Comparison of ENCODE assay signal across 13 cellular contexts in genomic region chr20:45010399-45010828, GRCh38. TPM values are rescaled to one million over a fixed set of nuclear protein-coding genes. Genes with fewer than 3 reads are reported as not detected.
DNase-seq lines count a peak whose midpoint lies in the region; ATAC-seq and TF ChIP-seq lines count a peak whose summit lies in the region.
"Had no signal": no experiment of that assay in that cellular context is flagged by ENCODE, and none has a peak within 500 bp of the region (broad histone marks: within the 10 kb centered on the region; RNA-seq: fewer than 3 reads in every experiment).

No MANE protein-coding gene starts in this region.

- no peak for DNase-seq in activated CD8-positive, alpha-beta T cell treated with anti-CD3 and anti-CD28 coated beads for 36 hours
- no peak for DNase-seq in activated CD8-positive, alpha-beta T cell treated with anti-CD3 and anti-CD28 coated beads, Interleukin-2, amount 10 ng/mL, durations not matched to agents 7 days and 5 days
- peak; percentile 40 for DNase-seq in RKO (ENCODE audit: low spot score)
- DNase-seq in epithelial cell of esophagus (ENCODE audit: low read depth): peak; percentile 33
- peak; percentile 44 for DNase-seq in retinal pigment epithelial cell (ENCODE audit: low read depth)
- DNase-seq in NCI-H2171 (lab: John Stamatoyannopoulos, UW): no peak
- DNase-seq in stimulated activated naive CD8-positive, alpha-beta T cell treated with anti-CD3 and anti-CD28 coated beads, Interleukin-15, amount 100 ng/mL, for 72 hours: no peak
- DNase-seq in activated CD4-positive, alpha-beta T cell treated with anti-CD3 and anti-CD28 coated beads, Interleukin-2, amount 10 ng/mL, durations not matched to agents 7 days and 5 days: no peak
- DNase-seq: DMS79 had no signal

- POLR2A ChIA-PET in activated CD8-positive, alpha-beta T cell treated with anti-CD3 and anti-CD28 coated beads for 36 hours (lab: Charles Lee): interaction anchor here (1.2 kb wide), 1 partner anchor 51 kb away, joined by 4 read pairs; no protein-coding TSS in a partner anchor
- POLR2A ChIA-PET in activated CD8-positive, alpha-beta T cell treated with anti-CD3 and anti-CD28 coated beads, Interleukin-2, amount 10 ng/mL, durations not matched to agents 7 days and 5 days (lab: Charles Lee): no interaction called here
- POLR2A ChIA-PET in activated CD4-positive, alpha-beta T cell treated with anti-CD3 and anti-CD28 coated beads, Interleukin-2, amount 10 ng/mL, durations not matched to agents 7 days and 5 days (lab: Charles Lee): no interaction called here

- H3K4me3 Mint-ChIP-seq in activated CD8-positive, alpha-beta T cell treated with anti-CD3 and anti-CD28 coated beads for 36 hours: no peak overlapping the region
- no peak overlapping the region for H3K4me3 Mint-ChIP-seq in activated CD8-positive, alpha-beta T cell treated with anti-CD3 and anti-CD28 coated beads, Interleukin-2, amount 10 ng/mL, durations not matched to agents 7 days and 5 days
- no peak overlapping the region for H3K4me3 Mint-ChIP-seq in stimulated activated naive CD8-positive, alpha-beta T cell treated with anti-CD3 and anti-CD28 coated beads, Interleukin-15, amount 100 ng/mL, for 72 hours
- no peak overlapping the region for H3K4me3 Mint-ChIP-seq in activated CD4-positive, alpha-beta T cell treated with anti-CD3 and anti-CD28 coated beads, Interleukin-2, amount 10 ng/mL, durations not matched to agents 7 days and 5 days
- H3K4me3 Mint-ChIP-seq: activated CD4-positive, alpha-beta memory T cell treated with anti-CD3 and anti-CD28 coated beads, Interleukin-2, amount 10 ng/mL, durations not matched to agents 7 days and 5 days had no signal

- peaks cover 52% of the 10 kb centered on the region for H3K4me1 Mint-ChIP-seq in activated CD8-positive, alpha-beta T cell treated with anti-CD3 and anti-CD28 coated beads for 36 hours (ENCODE audit: low read depth)
- peaks cover 16% of the 10 kb centered on the region for H3K4me1 Mint-ChIP-seq in activated CD8-positive, alpha-beta T cell treated with anti-CD3 and anti-CD28 coated beads, Interleukin-2, amount 10 ng/mL, durations not matched to agents 7 days and 5 days (ENCODE audit: low read depth)
- peaks cover 66% of the 10 kb centered on the region for H3K4me1 Mint-ChIP-seq in stimulated activated naive CD8-positive, alpha-beta T cell treated with anti-CD3 and anti-CD28 coated beads, Interleukin-15, amount 100 ng/mL, for 72 hours
- H3K4me1 Mint-ChIP-seq in activated CD4-positive, alpha-beta T cell treated with anti-CD3 and anti-CD28 coated beads, Interleukin-2, amount 10 ng/mL, durations not matched to agents 7 days and 5 days: peaks cover 34% of the 10 kb centered on the region

- peak; percentile 17 for ATAC-seq in activated CD8-positive, alpha-beta T cell treated with anti-CD3 and anti-CD28 coated beads for 36 hours
- no peak for ATAC-seq in activated CD8-positive, alpha-beta T cell treated with anti-CD3 and anti-CD28 coated beads, Interleukin-2, amount 10 ng/mL, durations not matched to agents 7 days and 5 days
- no peak for ATAC-seq in stimulated activated naive CD8-positive, alpha-beta T cell treated with anti-CD3 and anti-CD28 coated beads, Interleukin-15, amount 100 ng/mL, for 72 hours

- H3K27me3 Mint-ChIP-seq in activated CD8-positive, alpha-beta T cell treated with anti-CD3 and anti-CD28 coated beads for 36 hours: no peaks in the 10 kb centered on the region
- no peaks in the 10 kb centered on the region for H3K27me3 Mint-ChIP-seq in activated CD8-positive, alpha-beta T cell treated with anti-CD3 and anti-CD28 coated beads, Interleukin-2, amount 10 ng/mL, durations not matched to agents 7 days and 5 days (ENCODE audit: low read depth)
- H3K27me3 Mint-ChIP-seq in stimulated activated naive CD8-positive, alpha-beta T cell treated with anti-CD3 and anti-CD28 coated beads, Interleukin-15, amount 100 ng/mL, for 72 hours: no peaks in the 10 kb centered on the region
- no peaks in the 10 kb centered on the region for H3K27me3 Mint-ChIP-seq in activated CD4-positive, alpha-beta T cell treated with anti-CD3 and anti-CD28 coated beads, Interleukin-2, amount 10 ng/mL, durations not matched to agents 7 days and 5 days
- H3K27me3 Mint-ChIP-seq: activated CD4-positive, alpha-beta memory T cell treated with anti-CD3 and anti-CD28 coated beads, Interleukin-2, amount 10 ng/mL, durations not matched to agents 7 days and 5 days had no signal

- no peak overlapping the region for H3K27ac Mint-ChIP-seq in activated CD8-positive, alpha-beta T cell treated with anti-CD3 and anti-CD28 coated beads for 36 hours
- H3K27ac Mint-ChIP-seq in activated CD8-positive, alpha-beta T cell treated with anti-CD3 and anti-CD28 coated beads, Interleukin-2, amount 10 ng/mL, durations not matched to agents 7 days and 5 days: no peak overlapping the region
- no peak overlapping the region for H3K27ac Mint-ChIP-seq in stimulated activated naive CD8-positive, alpha-beta T cell treated with anti-CD3 and anti-CD28 coated beads, Interleukin-15, amount 100 ng/mL, for 72 hours
- no peak overlapping the region for H3K27ac Mint-ChIP-seq in activated CD4-positive, alpha-beta T cell treated with anti-CD3 and anti-CD28 coated beads, Interleukin-2, amount 10 ng/mL, durations not matched to agents 7 days and 5 days
- H3K27ac Mint-ChIP-seq: activated CD4-positive, alpha-beta memory T cell treated with anti-CD3 and anti-CD28 coated beads, Interleukin-2, amount 10 ng/mL, durations not matched to agents 7 days and 5 days had no signal

- CTCF ChIA-PET in activated CD8-positive, alpha-beta T cell treated with anti-CD3 and anti-CD28 coated beads for 36 hours (lab: Charles Lee): interaction anchor here (0.8 to 5.5 kb wide), 23 partner anchors 10 to 105 kb away, joined by 3 to 53 read pairs (median 6); no protein-coding TSS in a partner anchor
- CTCF ChIA-PET in activated CD8-positive, alpha-beta T cell treated with anti-CD3 and anti-CD28 coated beads, Interleukin-2, amount 10 ng/mL, durations not matched to agents 7 days and 5 days (lab: Charles Lee): interaction anchor here (0.7 to 4.8 kb wide), 26 partner anchors 8 to 282 kb away, joined by 3 to 64 read pairs (median 6); partner anchors contain the start of gene TOMM34
- CTCF ChIA-PET in activated CD4-positive, alpha-beta T cell treated with anti-CD3 and anti-CD28 coated beads, Interleukin-2, amount 10 ng/mL, durations not matched to agents 7 days and 5 days (lab: Charles Lee): interaction anchor here (0.6 to 2.5 kb wide), 4 partner anchors 11 to 861 kb away, joined by 3 to 8 read pairs (median 4); no protein-coding TSS in a partner anchor

- intact Hi-C loops in activated CD8-positive, alpha-beta T cell treated with anti-CD3 and anti-CD28 coated beads for 36 hours (cut with micrococcal nuclease): no loop called here

- no peak overlapping the region for H3K4me3 ChIP-seq in epithelial cell of esophagus (ENCODE audit: low read length)
- H3K4me3 ChIP-seq in retinal pigment epithelial cell (ENCODE audit: low read length): no peak overlapping the region
- H3K4me3 ChIP-seq: A549, adrenal gland, testis had no signal

- no peaks in the 10 kb centered on the region for H3K9me3 Mint-ChIP-seq in activated CD8-positive, alpha-beta T cell treated with anti-CD3 and anti-CD28 coated beads for 36 hours
- no peaks in the 10 kb centered on the region for H3K9me3 Mint-ChIP-seq in activated CD8-positive, alpha-beta T cell treated with anti-CD3 and anti-CD28 coated beads, Interleukin-2, amount 10 ng/mL, durations not matched to agents 7 days and 5 days (ENCODE audit: insufficient read depth)
- H3K9me3 Mint-ChIP-seq in stimulated activated naive CD8-positive, alpha-beta T cell treated with anti-CD3 and anti-CD28 coated beads, Interleukin-15, amount 100 ng/mL, for 72 hours: no peaks in the 10 kb centered on the region
- H3K9me3 Mint-ChIP-seq in activated CD4-positive, alpha-beta T cell treated with anti-CD3 and anti-CD28 coated beads, Interleukin-2, amount 10 ng/mL, durations not matched to agents 7 days and 5 days: no peaks in the 10 kb centered on the region
- H3K9me3 Mint-ChIP-seq: activated CD4-positive, alpha-beta memory T cell treated with anti-CD3 and anti-CD28 coated beads, Interleukin-2, amount 10 ng/mL, durations not matched to agents 7 days and 5 days had no signal

- H3K36me3 Mint-ChIP-seq in activated CD8-positive, alpha-beta T cell treated with anti-CD3 and anti-CD28 coated beads for 36 hours (ENCODE audit: low read depth): peaks cover 53% of the 10 kb centered on the region
- peaks cover 63% of the 10 kb centered on the region for H3K36me3 Mint-ChIP-seq in activated CD8-positive, alpha-beta T cell treated with anti-CD3 and anti-CD28 coated beads, Interleukin-2, amount 10 ng/mL, durations not matched to agents 7 days and 5 days (ENCODE audit: low read depth)
- peaks cover 59% of the 10 kb centered on the region for H3K36me3 Mint-ChIP-seq in activated CD4-positive, alpha-beta T cell treated with anti-CD3 and anti-CD28 coated beads, Interleukin-2, amount 10 ng/mL, durations not matched to agents 7 days and 5 days (ENCODE audit: low read depth)

- no peak for TF ChIP-seq CTCF in activated CD8-positive, alpha-beta T cell treated with anti-CD3 and anti-CD28 coated beads for 36 hours (IDR thresholded peaks at IDR 0.05)
- TF ChIP-seq CTCF in epithelial cell of esophagus (IDR thresholded peaks at IDR 0.05; ENCODE audit: insufficient read depth, low read depth, low read length, missing control alignments) (no peak), retinal pigment epithelial cell (conservative IDR thresholded peaks at IDR 0.05; ENCODE audit: low read depth, low read length) (no peak)

RNA-seq across cellular contexts. Expression of gene STK4, which starts 44.1 kb away (rescaled TPM):
- 100 to 1,000 TPM; 154 to 165 TPM for total RNA-seq in activated CD8-positive, alpha-beta T cell treated with anti-CD3 and anti-CD28 coated beads for 36 hours
- 100 to 1,000 TPM; 159 to 164 TPM for total RNA-seq in activated CD8-positive, alpha-beta T cell treated with anti-CD3 and anti-CD28 coated beads, Interleukin-2, amount 10 ng/mL, durations not matched to agents 7 days and 5 days
- 100 to 1,000 TPM; 201 to 229 TPM for total RNA-seq in activated CD4-positive, alpha-beta T cell treated with anti-CD3 and anti-CD28 coated beads, Interleukin-2, amount 10 ng/mL, durations not matched to agents 7 days and 5 days

RNA-seq across cellular contexts. Expression of gene TOMM34, which starts 50.2 kb away (rescaled TPM):
- total RNA-seq in activated CD8-positive, alpha-beta T cell treated with anti-CD3 and anti-CD28 coated beads for 36 hours: 10 to 100 TPM; 60.5 to 62.4 TPM
- 10 to 100 TPM; 20.2 to 20.3 TPM for total RNA-seq in activated CD8-positive, alpha-beta T cell treated with anti-CD3 and anti-CD28 coated beads, Interleukin-2, amount 10 ng/mL, durations not matched to agents 7 days and 5 days
- 10 to 100 TPM; 21.4 to 23.3 TPM for total RNA-seq in activated CD4-positive, alpha-beta T cell treated with anti-CD3 and anti-CD28 coated beads, Interleukin-2, amount 10 ng/mL, durations not matched to agents 7 days and 5 days

Comparison
In these comparisons a context has a peak if more than half of its experiments do, and no peak if none do; other contexts are left out.
1. DNase-seq: peak in RKO (single experiment), epithelial cell of esophagus (single experiment) and retinal pigment epithelial cell (single experiment); none in activated CD8-positive, alpha-beta T cell treated with anti-CD3 and anti-CD28 coated beads for 36 hours (single experiment), activated CD8-positive, alpha-beta T cell treated with anti-CD3 and anti-CD28 coated beads, Interleukin-2, amount 10 ng/mL, durations not matched to agents 7 days and 5 days (single experiment), NCI-H2171 (single experiment), stimulated activated naive CD8-positive, alpha-beta T cell treated with anti-CD3 and anti-CD28 coated beads, Interleukin-15, amount 100 ng/mL, for 72 hours (0 of 2) and activated CD4-positive, alpha-beta T cell treated with anti-CD3 and anti-CD28 coated beads, Interleukin-2, amount 10 ng/mL, durations not matched to agents 7 days and 5 days (single experiment).